ENCODE assay signal across 1 cellular context in the genomic region with DNA sequence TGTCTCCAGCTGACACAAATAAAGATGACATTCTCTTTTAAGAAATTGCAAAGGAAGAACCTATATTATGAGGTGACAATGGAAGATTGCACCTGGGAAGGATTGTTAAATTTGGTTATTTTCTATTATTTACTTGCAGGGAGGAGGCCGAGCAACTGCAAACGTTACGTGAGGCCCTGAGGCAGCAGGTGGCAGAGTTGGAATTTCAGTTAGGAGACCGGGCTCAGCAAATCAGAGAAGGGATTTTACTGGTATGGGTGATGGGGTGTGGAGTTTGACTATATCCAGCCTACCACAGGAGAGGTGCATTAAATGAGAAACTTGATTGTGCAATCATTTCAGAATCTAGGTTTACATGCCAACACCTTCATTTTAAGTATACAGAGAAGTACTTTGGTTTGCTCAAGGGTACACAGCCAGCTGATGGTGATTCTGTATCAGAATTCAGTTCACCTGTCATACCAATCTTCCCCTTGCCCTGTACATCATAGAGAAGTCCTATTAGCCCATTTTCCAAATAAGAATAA.
TF ChIP-seq lines count a peak whose summit lies in the region.

No MANE protein-coding gene starts in this region.

TF ChIP-seq in GM23338, 12 proteins besides CTCF, POLR2A, EP300 and RAD21 (continued from another document):
- no peak for TF ChIP-seq NANOG (IDR thresholded peaks at IDR 0.05; ENCODE audit: borderline replicate concordance)
- TF ChIP-seq EZH2 (IDR thresholded peaks at IDR 0.05; ENCODE audit: low read depth, unreplicated experiment) = no peak
